ENCODE assay signal across 14 cellular contexts in genomic region chr4:98226396-98226795, GRCh38.
"Had no signal": no experiment of that assay in that cellular context is flagged by ENCODE, and none has a peak within 500 bp of the region (broad histone marks: within the 10 kb centered on the region; RNA-seq: fewer than 3 reads in every experiment).

No MANE protein-coding gene starts in this region.

- ATAC-seq: gastroesophageal sphincter, right cardiac atrium had no signal

- H3K4me2 ChIP-seq: smooth muscle cell had no signal

- H3K4me1 ChIP-seq: gastroesophageal sphincter, left ventricle myocardium inferior had no signal

- H3K36me3 ChIP-seq: esophagus squamous epithelium, gastroesophageal sphincter, left ventricle myocardium inferior, neutrophil had no signal

- H3K27ac ChIP-seq: esophagus squamous epithelium, gastroesophageal sphincter, left ventricle myocardium inferior, neutrophil had no signal

- H3K4me3 ChIP-seq: esophagus squamous epithelium, gastroesophageal sphincter, left ventricle myocardium inferior, lung, smooth muscle cell had no signal

- DNase-seq: esophagus squamous epithelium; glutamatergic neuron; left ventricle myocardium inferior; mesendoderm; naive B cell; nephron progenitor cell; right cardiac atrium; stimulated activated CD4-positive, alpha-beta T cell treated with anti-CD3 and anti-CD28 coated beads, Interleukin-2, amount 100 ng/mL, for 48 hours; stimulated activated naive CD4-positive, alpha-beta T cell treated with Interleukin-2 at 50 U/mL for 16 hours; trophoblast cell had no signal

- H3K27me3 ChIP-seq: esophagus squamous epithelium, gastroesophageal sphincter, neutrophil had no signal

- H3K9me3 ChIP-seq: esophagus squamous epithelium, gastroesophageal sphincter, left ventricle myocardium inferior, neutrophil had no signal
